Comparison of ENCODE assay signal across 10 cellular contexts in the genomic region with DNA sequence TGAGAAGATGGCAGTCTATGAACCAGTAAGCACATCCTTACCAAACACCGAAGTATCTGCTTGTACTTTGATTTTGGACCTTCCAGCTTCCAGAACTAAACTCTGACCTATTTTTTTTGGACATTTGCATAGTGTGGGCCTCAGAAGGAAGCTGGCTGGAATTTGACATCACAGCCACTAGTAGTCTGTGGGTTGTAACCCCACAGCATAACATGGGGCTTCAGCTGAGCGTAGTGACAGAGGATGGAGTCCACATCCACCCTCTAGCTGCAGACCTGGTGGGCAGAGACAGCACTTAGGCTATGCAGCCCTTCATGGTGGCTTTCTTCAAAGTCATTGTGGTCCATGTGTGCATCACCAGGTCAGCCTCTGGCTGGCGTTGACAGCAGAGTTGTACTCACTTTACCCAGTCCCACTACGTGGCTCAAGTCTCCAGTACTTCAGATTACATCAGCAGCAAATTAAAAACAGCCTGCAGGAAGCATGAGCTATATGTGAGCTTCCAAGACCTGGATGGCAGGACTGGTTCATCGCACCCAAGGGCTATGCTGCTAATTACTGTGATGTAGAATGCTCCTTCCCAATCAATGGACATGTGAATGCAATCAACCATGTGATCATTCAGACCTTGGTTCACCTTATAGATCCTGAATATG. TPM values are rescaled to one million over a fixed set of nuclear protein-coding genes. Genes with fewer than 3 reads are reported as not detected.
"Had no signal": no experiment of that assay in that cellular context is flagged by ENCODE, and none has a peak within 500 bp of the region (broad histone marks: within the 10 kb centered on the region; RNA-seq: fewer than 3 reads in every experiment).

No MANE protein-coding gene starts in this region.

- H2AFZ ChIP-seq: GM23248 had no signal

- H3K4me2 ChIP-seq: KMS-11 had no signal

- H3K4me3 Mint-ChIP-seq: H9 had no signal

- H3K9ac ChIP-seq: GM23248, KMS-11 had no signal

- H3K4me3 ChIP-seq: GM23248 had no signal

- FAIRE-seq: H54, HTR-8/SVneo had no signal

- H3K27ac ChIP-seq: GM23248, KMS-11 had no signal

- H3K4me1 Mint-ChIP-seq: H9 had no signal

- H3K27ac Mint-ChIP-seq: H9 had no signal

- DNase-seq: GM23248, GOT3, H9, HCEC 1CT, IMR-90, KBM-7 had no signal

RNA-seq across cellular contexts. Expression of a gene that starts 58.6 kb away (rescaled TPM):
- total RNA-seq: GM23248, H9, HT-29, IMR-90 had no signal
- polyA plus RNA-seq: GM23248, IMR-90 had no signal
